1 cellular context compared by ENCODE assay signal in genomic region chr9:137298401-137298982, GRCh38.
TF ChIP-seq lines count a peak whose summit lies in the region.

No MANE protein-coding gene starts in this region.

TF ChIP-seq in HepG2, 621 proteins besides CTCF, POLR2A, EP300 and RAD21 (continued from another document):
- TF ChIP-seq ZBTB44 (CRISPR knock-in tag; IDR thresholded peaks at IDR 0.05): no peak
TF ChIP-seq in HepG2: peak in this region for 9.
